ENCODE assay signal across 10 cellular contexts in the genomic region with DNA sequence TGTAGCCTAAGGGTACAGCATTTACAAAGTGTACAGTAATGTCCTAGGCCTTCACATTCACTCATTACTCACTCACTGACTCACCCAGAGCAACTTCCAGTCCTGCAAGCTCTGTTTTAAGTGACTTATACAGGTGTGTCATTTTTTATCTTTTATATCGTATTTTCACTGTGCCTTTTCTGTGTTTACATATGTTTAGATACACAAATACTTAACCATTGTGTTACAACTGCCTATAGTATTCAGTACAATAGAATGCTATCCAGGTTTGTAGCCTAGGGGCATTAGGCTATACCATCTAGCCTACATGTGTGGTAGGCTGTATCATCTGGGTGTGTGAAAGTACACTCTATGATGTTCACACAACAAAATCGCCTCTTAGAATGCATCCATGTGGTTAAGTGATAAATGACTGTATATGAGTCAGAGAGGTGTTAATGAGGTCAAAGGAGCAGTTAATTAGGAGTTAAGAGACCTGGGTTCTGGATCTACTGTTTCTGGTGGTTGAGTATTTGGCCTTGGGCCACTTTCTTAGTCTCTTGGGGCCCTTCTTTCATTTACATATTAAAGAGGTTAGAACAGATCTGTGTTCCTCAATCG.
DNase-seq lines count a peak whose midpoint lies in the region; ATAC-seq, FAIRE-seq and TF ChIP-seq lines count a peak whose summit lies in the region.
"Had no signal": no experiment of that assay in that cellular context is flagged by ENCODE, and none has a peak within 500 bp of the region (broad histone marks: within the 10 kb centered on the region; RNA-seq: fewer than 3 reads in every experiment).

No MANE protein-coding gene starts in this region.

- H3K27me3 ChIP-seq in HAP-1 (ENCODE audit: low read depth): no peaks in the 10 kb centered on the region

- no peaks in the 10 kb centered on the region for H3K9me3 ChIP-seq in HAP-1

- DNase-seq in AG08395 (ENCODE audit: low spot score): peak; percentile 11
- DNase-seq in HAP-1 (ENCODE audit: low spot score in 2 of 2): peak; percentile 66 to 80
- peak; percentile 35 for DNase-seq in RCC 7860 (ENCODE audit: low spot score)
- DNase-seq in fibroblast of villous mesenchyme (ENCODE audit: low read depth): peak; percentile 24
- DNase-seq in hypothalamus (lab: John Stamatoyannopoulos, UW): no peak
- DNase-seq in activated gamma-delta T cell (lab: John Stamatoyannopoulos, UW): no peak
- DNase-seq in stimulated activated naive CD4-positive, alpha-beta T cell (lab: John Stamatoyannopoulos, UW): no peak
- DNase-seq: occipital lobe had no signal

- no peak overlapping the region for H3K4me3 ChIP-seq in HAP-1
- no peak overlapping the region for H3K4me3 ChIP-seq in fibroblast of villous mesenchyme (ENCODE audit: low read depth, low read length)

- TF ChIP-seq CTCF in fibroblast of villous mesenchyme (IDR thresholded peaks at IDR 0.05; ENCODE audit: insufficient read depth, low read depth, low read length): no peak

- H3K4me1 ChIP-seq in HAP-1: peaks cover 22% of the 10 kb centered on the region

- in situ Hi-C loops in HAP-1 (cut with MboI; ENCODE audit: low sequenced_read_pairs): no loop called here

- FAIRE-seq in RCC 7860 (lab: Jason Lieb, UNC): peak; percentile 91

- ATAC-seq in HG02973 (IDR thresholded peaks at IDR 0.05; ENCODE audit: unreplicated experiment): no peak
- ATAC-seq: Right ventricle myocardium inferior had no signal

- no peaks in the 10 kb centered on the region for H3K36me3 ChIP-seq in HAP-1 (replicated peaks)

Comparison
In these comparisons a context has a peak if more than half of its experiments do, and no peak if none do; other contexts are left out.
1. DNase-seq: peak in AG08395 (single experiment), HAP-1 (2 of 2), RCC 7860 (single experiment) and fibroblast of villous mesenchyme (single experiment); none in hypothalamus (0 of 51), activated gamma-delta T cell (single experiment) and stimulated activated naive CD4-positive, alpha-beta T cell (0 of 6).